20 cellular contexts compared by ENCODE assay signal in genomic region chr3:31947671-31948091, GRCh38. TPM values are rescaled to one million over a fixed set of nuclear protein-coding genes. Genes with fewer than 3 reads are reported as not detected.
DNase-seq lines count a peak whose midpoint lies in the region; ATAC-seq and TF ChIP-seq lines count a peak whose summit lies in the region.
"Had no signal": no experiment of that assay in that cellular context is flagged by ENCODE, and none has a peak within 500 bp of the region (broad histone marks: within the 10 kb centered on the region; RNA-seq: fewer than 3 reads in every experiment).

No MANE protein-coding gene starts in this region.

- no peaks in the 10 kb centered on the region for H3K36me3 ChIP-seq in breast epithelium
- H3K36me3 ChIP-seq: tibial artery had no signal

- H3K4me1 Mint-ChIP-seq in MCF 10A (ENCODE audit: insufficient read depth, unreplicated experiment) (peaks cover 40% of the 10 kb centered on the region), WTC11 (peaks cover 50% of the 10 kb centered on the region), memory B cell (peaks cover 56% of the 10 kb centered on the region)
- H3K4me1 Mint-ChIP-seq in activated T-helper 17 cell treated with anti-CD3 and anti-CD28 coated beads, Interleukin-2, amount 50 U/mL, for 72 hours = no peaks in the 10 kb centered on the region

- peak overlapping the region; percentile 5 to 52 for H3K27ac ChIP-seq in breast epithelium
- H3K27ac ChIP-seq: tibial artery had no signal

- 0 out of 2 replicates have a peak, but pooled peaks have one; percentile 23 for ATAC-seq in WTC11
- no peak for ATAC-seq in memory B cell (ENCODE audit: low read depth)
- no peak for ATAC-seq in HG03097 (IDR thresholded peaks at IDR 0.05; ENCODE audit: low FRiP score, unreplicated experiment)
- ATAC-seq in activated T-helper 17 cell treated with anti-CD3 and anti-CD28 coated beads, Interleukin-2, amount 50 U/mL, for 72 hours (replicated peaks) = no peak
- ATAC-seq in sciatic nerve = no peak
- ATAC-seq: activated T-cell treated with anti-CD3 and anti-CD28 coated beads, Interleukin-2, amount 50 U/mL, for 72 hours; CD8-positive, alpha-beta T cell; GM12878 had no signal

- peaks cover 0 to 9% of the 10 kb centered on the region in 2 donors for H3K4me1 ChIP-seq in breast epithelium

- POLR2A ChIA-PET in MCF 10A (lab: Yijun Ruan, JAX) = interaction anchor here (1.3 to 1.6 kb wide), 2 partner anchors 9 to 12 kb away, joined by 3 to 5 read pairs; no protein-coding TSS in a partner anchor
- POLR2A ChIA-PET in WTC11 (lab: Charles Lee) = no interaction called here

- no TSS peak for BruUV-seq in MCF 10A (replicated peaks; lab: Mats Ljungman, UMichigan)

- peaks cover 10% of the 10 kb centered on the region for H3K36me3 Mint-ChIP-seq in MCF 10A (ENCODE audit: insufficient read depth, unreplicated experiment)
- peaks cover 26% of the 10 kb centered on the region for H3K36me3 Mint-ChIP-seq in WTC11
- peaks cover 16% of the 10 kb centered on the region for H3K36me3 Mint-ChIP-seq in memory B cell
- H3K36me3 Mint-ChIP-seq in activated T-helper 17 cell treated with anti-CD3 and anti-CD28 coated beads, Interleukin-2, amount 50 U/mL, for 72 hours (ENCODE audit: low read depth) = no peaks in the 10 kb centered on the region
- H3K36me3 Mint-ChIP-seq: CD8-positive, alpha-beta T cell had no signal

- no peak overlapping the region for H3K4me3 ChIP-seq in breast epithelium
- H3K4me3 ChIP-seq: GM12878, tibial artery had no signal

- H3K27me3 Mint-ChIP-seq in MCF 10A (ENCODE audit: insufficient read depth, unreplicated experiment) (no peaks in the 10 kb centered on the region), WTC11 (ENCODE audit: low read depth) (no peaks in the 10 kb centered on the region), memory B cell (no peaks in the 10 kb centered on the region)
- H3K27me3 Mint-ChIP-seq in activated T-helper 17 cell treated with anti-CD3 and anti-CD28 coated beads, Interleukin-2, amount 50 U/mL, for 72 hours = peaks cover 37% of the 10 kb centered on the region

- H3K9me3 Mint-ChIP-seq in MCF 10A (ENCODE audit: unreplicated experiment) (peaks cover 8% of the 10 kb centered on the region), WTC11 (peaks cover 21% of the 10 kb centered on the region), memory B cell (peaks cover 4% of the 10 kb centered on the region)
- H3K9me3 Mint-ChIP-seq in activated T-helper 17 cell treated with anti-CD3 and anti-CD28 coated beads, Interleukin-2, amount 50 U/mL, for 72 hours = peaks cover 7% of the 10 kb centered on the region
- H3K9me3 Mint-ChIP-seq: CD8-positive, alpha-beta T cell had no signal

- no peaks in the 10 kb centered on the region for H3K9me3 ChIP-seq in breast epithelium
- H3K9me3 ChIP-seq: SK-N-SH, tibial artery had no signal

- DNase-seq in breast epithelium (ENCODE audit: low spot score in 2 of 2) = no peak
- DNase-seq in MCF 10A (ENCODE audit: unreplicated experiment) = no peak
- DNase-seq in WTC11 (ENCODE audit: low spot score) = no peak
- no peak for DNase-seq in memory B cell (ENCODE audit: low spot score in 2 of 2)
- no peak for DNase-seq in NOMO-1 treated with dmso at 0.1 percent for 144 hours (lab: John Stamatoyannopoulos, UW; ENCODE audit: unreplicated experiment)
- no peak for DNase-seq in sciatic nerve (ENCODE audit: low spot score)
- DNase-seq: activated CD4-positive, alpha-beta T cell treated with anti-CD3 and anti-CD28 coated beads, Interleukin-2, amount 50 U/mL, for 48 hours; activated T-cell treated with anti-CD3 and anti-CD28 coated beads, Interleukin-2, amount 50 U/mL, for 72 hours; caudate nucleus; CD8-positive, alpha-beta T cell; effector CD8-positive, alpha-beta T cell; NCI-H146; NCI-H345; SK-N-SH; stimulated activated CD4-positive, alpha-beta T cell treated with anti-CD3 and anti-CD28 coated beads, Interleukin-4, amount 100 ng/mL, for 24 hours; stimulated activated CD8-positive, alpha-beta memory T cell treated with anti-CD3 and anti-CD28 coated beads, Interleukin-4, amount 100 ng/mL, for 48 hours; tibial artery had no signal

- TF ChIP-seq CTCF in breast epithelium (IDR thresholded peaks at IDR 0.05) = no peak
- TF ChIP-seq CTCF in MCF 10A (IDR thresholded peaks at IDR 0.05; ENCODE audit: unreplicated experiment) = no peak
- no peak for TF ChIP-seq CTCF in WTC11 (IDR thresholded peaks at IDR 0.05)

- H3K27ac Mint-ChIP-seq in MCF 10A (ENCODE audit: low read depth, unreplicated experiment) = no peak overlapping the region
- peak overlapping the region; percentile 42 for H3K27ac Mint-ChIP-seq in WTC11
- H3K27ac Mint-ChIP-seq in memory B cell = peak overlapping the region; percentile 97
- H3K27ac Mint-ChIP-seq in activated T-helper 17 cell treated with anti-CD3 and anti-CD28 coated beads, Interleukin-2, amount 50 U/mL, for 72 hours = no peak overlapping the region
- H3K27ac Mint-ChIP-seq: activated T-cell treated with anti-CD3 and anti-CD28 coated beads, Interleukin-2, amount 50 U/mL, for 72 hours; CD8-positive, alpha-beta T cell had no signal

- TF ChIP-seq POLR2A in breast epithelium (IDR thresholded peaks at IDR 0.05) = no peak

- intact Hi-C loops in breast epithelium (cut with DNase I; ENCODE audit: low total_unique reads) = no loop called here
- intact Hi-C loops in MCF 10A (cut with micrococcal nuclease) = no loop called here
- intact Hi-C loops in sciatic nerve (cut with DNase I) = no loop called here

- no peak overlapping the region for H3K4me3 Mint-ChIP-seq in MCF 10A (ENCODE audit: unreplicated experiment)
- H3K4me3 Mint-ChIP-seq in WTC11 = no peak overlapping the region
- H3K4me3 Mint-ChIP-seq in memory B cell = peak overlapping the region; percentile 81
- no peak overlapping the region for H3K4me3 Mint-ChIP-seq in activated T-helper 17 cell treated with anti-CD3 and anti-CD28 coated beads, Interleukin-2, amount 50 U/mL, for 72 hours
- H3K4me3 Mint-ChIP-seq: activated T-cell treated with anti-CD3 and anti-CD28 coated beads, Interleukin-2, amount 50 U/mL, for 72 hours; CD8-positive, alpha-beta T cell had no signal

- CTCF ChIA-PET in MCF 10A (lab: Yijun Ruan, JAX) (interaction anchor here (1.0 kb wide), 1 partner anchor 9 kb away, joined by 3 read pairs; no protein-coding TSS in a partner anchor), WTC11 (lab: Charles Lee) (no interaction called here)

- H3K27me3 ChIP-seq in breast epithelium = no peaks in the 10 kb centered on the region
- H3K27me3 ChIP-seq: tibial artery had no signal

TF ChIP-seq in WTC11, 78 proteins besides CTCF, POLR2A, EP300 and RAD21:
- TF ChIP-seq TEAD1 (CRISPR knock-in tag; IDR thresholded peaks at IDR 0.05) = no peak

RNA-seq across cellular contexts. Expression of gene OSBPL10, which starts 33.4 kb away (rescaled TPM):
- 10 to 100 TPM; 17.6 to 47.4 (median 26.5) TPM for total RNA-seq in breast epithelium
- total RNA-seq in MCF 10A (2022) = 128 and 172 TPM in 2 replicates
- 81.6 to 87.7 TPM (median 84.1 TPM) in 3 replicates for total RNA-seq in WTC11 (2021)
- total RNA-seq in activated T-helper 17 cell treated with anti-CD3 and anti-CD28 coated beads, Interleukin-2, amount 50 U/mL, for 72 hours = 10 to 100 TPM in 1 of 2 donors, under 1 TPM in 1; 0.90 to 11.5 TPM
- total RNA-seq in sciatic nerve = 27.0 TPM

RNA-seq across cellular contexts. Expression of gene ZNF860, which starts 33.9 kb away (rescaled TPM):
- total RNA-seq in breast epithelium (1 to 10 TPM in 2 of 3 donors, under 1 TPM in 1; 0.80 to 4.2 (median 3.3) TPM), MCF 10A (2022) (11.7 and 12.5 TPM in 2 replicates), WTC11 (2021) (6.4 to 6.7 TPM (median 6.5 TPM) in 3 replicates), sciatic nerve (0.89 TPM)
- under 1 TPM in 1 of 2 donors, not detected in 1; 0.91 TPM for total RNA-seq in activated T-helper 17 cell treated with anti-CD3 and anti-CD28 coated beads, Interleukin-2, amount 50 U/mL, for 72 hours
- total RNA-seq: CD8-positive, alpha-beta T cell; GM12878 had no signal

Comparison
In these comparisons a context has a peak if more than half of its experiments do, and no peak if none do; other contexts are left out.
1. H3K27ac Mint-ChIP-seq: peak in WTC11 (single experiment) and memory B cell (single experiment); none in MCF 10A (single experiment) and activated T-helper 17 cell treated with anti-CD3 and anti-CD28 coated beads, Interleukin-2, amount 50 U/mL, for 72 hours (single experiment).